24 cellular contexts compared by ENCODE assay signal in the genomic region with DNA sequence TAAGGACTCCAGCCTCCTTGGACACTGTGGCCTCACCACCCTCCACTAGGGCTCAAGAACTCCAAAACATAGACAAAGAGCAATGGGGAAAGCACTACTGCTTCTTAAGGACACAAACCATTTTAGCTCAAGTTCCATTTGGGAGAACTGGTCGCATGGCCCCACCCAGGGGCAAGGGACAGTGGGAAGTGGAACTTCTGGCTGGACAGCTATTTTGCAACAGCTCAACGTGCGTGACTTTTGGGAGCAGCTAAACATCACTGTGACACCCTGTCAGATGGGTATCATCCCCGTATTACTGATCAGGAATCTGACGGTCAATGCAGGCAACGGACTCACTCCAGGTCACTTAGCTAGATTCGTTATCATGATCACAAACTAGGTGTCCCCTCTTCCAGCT. TPM values are rescaled to one million over a fixed set of nuclear protein-coding genes. Genes with fewer than 3 reads are reported as not detected.
DNase-seq lines count a peak whose midpoint lies in the region; ATAC-seq and TF ChIP-seq lines count a peak whose summit lies in the region.
"Had no signal": no experiment of that assay in that cellular context is flagged by ENCODE, and none has a peak within 500 bp of the region (broad histone marks: within the 10 kb centered on the region; RNA-seq: fewer than 3 reads in every experiment).

No MANE protein-coding gene starts in this region.

- H4K20me1 ChIP-seq in PC-9 (ENCODE audit: insufficient read depth), result no peaks in the 10 kb centered on the region

- ATAC-seq in esophagus mucosa (peak; percentile 44), GM18868 (IDR thresholded peaks at IDR 0.05; ENCODE audit: unreplicated experiment) (no peak), HG02588 (IDR thresholded peaks at IDR 0.05; ENCODE audit: unreplicated experiment) (no peak)
- ATAC-seq: A549 had no signal

- no peak overlapping the region for H3K4me3 ChIP-seq in PC-9
- H3K4me3 ChIP-seq: A549; BLaER1 treated with 17β-estradiol and CSF1 and Interleukin-3, amounts not matched to agents 10 nM and 100 nM; GM23248 had no signal

- intact Hi-C loops in PC-9 (cut with micrococcal nuclease; ENCODE audit: unreplicated experiment) (no loop called here), posterior vena cava (cut with DNase I) (no loop called here)

- H3K9me3 ChIP-seq in PC-9 (ENCODE audit: insufficient read depth, low read depth), result no peaks in the 10 kb centered on the region
- H3K9me3 ChIP-seq: A549; BE2C; BLaER1 treated with 17β-estradiol and CSF1 and Interleukin-3, amounts not matched to agents 10 nM and 100 nM had no signal

- peak overlapping the region; percentile 26; the same call in 1 of the 2 replicates for H3K4me2 ChIP-seq in PC-9
- H3K4me2 ChIP-seq: A549; BLaER1 treated with 17β-estradiol and CSF1 and Interleukin-3, amounts not matched to agents 10 nM and 100 nM had no signal

- H2AFZ ChIP-seq in PC-9, result no peak overlapping the region
- H2AFZ ChIP-seq: GM23248 had no signal

- POLR2A ChIA-PET in PC-9 (lab: Charles Lee; ENCODE audit: unreplicated experiment), result no interaction called here

- H3K9me2 ChIP-seq in PC-9 (ENCODE audit: insufficient read depth), result no peaks in the 10 kb centered on the region

- no peaks in the 10 kb centered on the region for H3K27me3 ChIP-seq in PC-9 (ENCODE audit: insufficient read depth, low read depth)
- H3K27me3 ChIP-seq: BE2C had no signal

- CTCF ChIA-PET in PC-9 (lab: Charles Lee), result no interaction called here

- H3F3A ChIP-seq in PC-9 (ENCODE audit: insufficient read depth, low read depth), result no peaks in the 10 kb centered on the region

- no peak overlapping the region for H3K27ac ChIP-seq in PC-9
- H3K27ac ChIP-seq: A549; BLaER1 treated with 17β-estradiol and CSF1 and Interleukin-3, amounts not matched to agents 10 nM and 100 nM; GM23248 had no signal

- H3K79me2 ChIP-seq in PC-9 (ENCODE audit: low read depth), result no peaks in the 10 kb centered on the region

- no peaks in the 10 kb centered on the region for H3K4me1 ChIP-seq in PC-9 (replicated peaks; ENCODE audit: insufficient read depth)
- H3K4me1 ChIP-seq: BE2C had no signal

- DNase-seq in ELF-1 (ENCODE audit: low read depth, low spot score), result peak; percentile 4
- DNase-seq in PC-9, result peak in 1 of 2 experiments; percentile 2
- DNase-seq in posterior vena cava (ENCODE audit: low spot score), result peak; percentile 28
- no peak for DNase-seq in activated CD4-positive, alpha-beta T cell treated with anti-CD3 and anti-CD28 coated beads, Interleukin-2, amount 50 U/mL, for 1 hour
- DNase-seq in cerebellum (ENCODE audit: low spot score), result no peak
- DNase-seq: 8988T; ACHN; AML-193; BE2C; Calu3; CD4-positive, alpha-beta memory T cell; COR-L47; DMS53; DMS79 treated with DMSO at 0.1 percent for 48 hours; GM23248; H7; HCEC 1CT had no signal

- TF ChIP-seq CTCF in PC-9 (conservative IDR thresholded peaks at IDR 0.05), result no peak

- no peaks in the 10 kb centered on the region for H3K36me3 ChIP-seq in PC-9 (ENCODE audit: low read depth)
- H3K36me3 ChIP-seq: BE2C; BLaER1 treated with 17β-estradiol and CSF1 and Interleukin-3, amounts not matched to agents 10 nM and 100 nM had no signal

- no TSS peak for BruUV-seq in PC-9 (replicated peaks; lab: Mats Ljungman, UMichigan)

RNA-seq across cellular contexts. Expression of gene GLOD5, which starts 9.0 kb away (rescaled TPM):
- total RNA-seq in PC-9 (2021) (not detected in 2 replicates), esophagus mucosa (0.52 TPM), posterior vena cava (not detected), cerebellum (not detected)
- total RNA-seq: Calu3; CD4-positive, alpha-beta memory T cell; Daoy; GM23248; H1; H7 had no signal

RNA-seq across cellular contexts. Expression of gene GATA1, which starts 33.9 kb away (rescaled TPM):
- total RNA-seq in PC-9 (2021) (not detected in 2 replicates), esophagus mucosa (not detected), posterior vena cava (under 1 TPM in 1 of 2 donors, not detected in 1; 0.42 TPM), cerebellum (not detected)
- total RNA-seq: Calu3; CD4-positive, alpha-beta memory T cell; Daoy; GM23248; H1; H7 had no signal

RNA-seq across cellular contexts. Expression of gene HDAC6, which starts 49.4 kb away (rescaled TPM):
- 44.2 and 48.5 TPM in 2 replicates for total RNA-seq in PC-9 (2021)
- total RNA-seq in esophagus mucosa, result 46.5 TPM
- total RNA-seq in posterior vena cava, result 10 to 100 TPM; 45.4 to 54.3 TPM
- total RNA-seq in cerebellum, result 85.7 TPM

RNA-seq across cellular contexts. Expression of gene SUV39H1, which starts 56.0 kb away (rescaled TPM):
- 10.5 and 11.7 TPM in 2 replicates for total RNA-seq in PC-9 (2021)
- total RNA-seq in esophagus mucosa, result 6.4 TPM
- total RNA-seq in posterior vena cava, result 1 to 10 TPM; 3.8 to 4.5 TPM
- total RNA-seq in cerebellum, result 3.3 TPM

Comparison
In these comparisons a context has a peak if more than half of its experiments do, and no peak if none do; other contexts are left out.
1. DNase-seq: peak in ELF-1 (single experiment) and posterior vena cava (single experiment); none in activated CD4-positive, alpha-beta T cell treated with anti-CD3 and anti-CD28 coated beads, Interleukin-2, amount 50 U/mL, for 1 hour (single experiment) and cerebellum (single experiment).